Comparison of ENCODE assay signal across 9 cellular contexts in the genomic region with DNA sequence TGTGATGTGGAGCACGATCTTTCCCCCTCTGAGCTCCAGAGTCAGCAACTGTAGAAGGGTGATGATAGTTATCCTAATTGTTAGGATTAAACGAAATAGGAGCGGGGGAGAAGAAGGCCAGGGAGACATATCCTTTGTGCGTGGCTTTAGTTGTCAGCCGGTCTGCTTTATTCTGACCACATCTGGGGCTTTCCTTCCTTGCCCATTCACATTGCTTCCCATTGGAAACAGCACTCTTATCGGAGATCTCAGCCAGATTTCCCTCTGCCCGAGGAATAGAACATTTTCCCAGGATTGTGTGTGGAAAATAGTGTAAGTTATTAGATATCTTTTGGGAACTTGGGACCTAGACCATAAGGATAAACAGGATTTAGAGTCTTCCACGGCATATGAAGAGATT. TPM values are rescaled to one million over a fixed set of nuclear protein-coding genes. Genes with fewer than 3 reads are reported as not detected.
DNase-seq lines count a peak whose midpoint lies in the region; ATAC-seq and TF ChIP-seq lines count a peak whose summit lies in the region.
"Had no signal": no experiment of that assay in that cellular context is flagged by ENCODE, and none has a peak within 500 bp of the region (broad histone marks: within the 10 kb centered on the region; RNA-seq: fewer than 3 reads in every experiment).

No MANE protein-coding gene starts in this region.

- H3K27ac Mint-ChIP-seq in brain (peak overlapping the region in 3 of 5 experiments; percentile 83 to 94 (median 85)), mesothelial cell of epicardium (peak overlapping the region; percentile 66)

- H3K9me3 ChIP-seq in heart right ventricle = no peaks in the 10 kb centered on the region

- peak overlapping the region in 9 of 10 donors; percentile 59 to 95 (median 82) for H3K4me3 ChIP-seq in heart right ventricle
- peak overlapping the region; percentile 91 for H3K4me3 ChIP-seq in urinary bladder (ENCODE audit: low read depth, low read length)

- H3K4me3 Mint-ChIP-seq in brain (peak overlapping the region; percentile 85 to 97 (median 95)), mesothelial cell of epicardium (peak overlapping the region; percentile 95)

- H3K36me3 Mint-ChIP-seq in brain (peaks cover 31% of the 10 kb centered on the region), mesothelial cell of epicardium (peaks cover 3% of the 10 kb centered on the region)

- WGBS in heart right ventricle, 2 donors = 43 to 57% methylated on average over 8 of the region's 8 CpGs
- WGBS in urinary bladder = 64% methylated on average over 8 of the region's 8 CpGs

- H3K4me1 ChIP-seq in heart right ventricle = peaks cover 0 to 65% (median 58%) of the 10 kb centered on the region in 9 donors
- H3K4me1 ChIP-seq in urinary bladder (ENCODE audit: insufficient read depth) = no peaks in the 10 kb centered on the region

- H3K4me1 Mint-ChIP-seq in brain = peaks cover 57% of the 10 kb centered on the region
- H3K4me1 Mint-ChIP-seq in mesothelial cell of epicardium = peaks cover 42% of the 10 kb centered on the region

- DNase-seq in heart right ventricle = no peak
- no peak for DNase-seq in Right ventricle myocardium inferior (ENCODE audit: missing footprints)
- no peak for DNase-seq in mesothelial cell of epicardium (ENCODE audit: low spot score in 2 of 2, unreplicated experiment in 2 of 2)
- DNase-seq in substantia nigra (lab: John Stamatoyannopoulos, UW) = no peak
- no peak for DNase-seq in stimulated activated CD4-positive, alpha-beta T cell treated with anti-CD3 and anti-CD28 coated beads, Interleukin-4, amount 100 ng/mL, for 24 hours

- no peaks in the 10 kb centered on the region for H3K36me3 ChIP-seq in heart right ventricle
- no peaks in the 10 kb centered on the region for H3K36me3 ChIP-seq in urinary bladder (ENCODE audit: insufficient read depth)
- H3K36me3 ChIP-seq: cardiac muscle cell had no signal

- intact Hi-C loops in heart right ventricle (cut with DNase I) = loop anchor here in 6 of 10 donors (2.0 to 5.0 kb wide), 2 partner anchors 58 to 59 kb away; no protein-coding TSS in a partner anchor
- intact Hi-C loops in Right ventricle myocardium inferior (cut with DNase I) = no loop called here

- H3K27ac ChIP-seq in heart right ventricle = peak overlapping the region in 6 of 10 donors; percentile 35 to 98 (median 96)
- no peak overlapping the region for H3K27ac ChIP-seq in urinary bladder (ENCODE audit: low read depth)
- no peak overlapping the region for H3K27ac ChIP-seq in substantia nigra (ENCODE audit: low read depth, low read length, poor library complexity, severe bottlenecking)
- H3K27ac ChIP-seq: cardiac muscle cell had no signal

- TF ChIP-seq CTCF in heart right ventricle (IDR thresholded peaks at IDR 0.05) = no peak
- no peak for TF ChIP-seq CTCF in brain (conservative IDR thresholded peaks at IDR 0.05)
- no peak for TF ChIP-seq CTCF in mesothelial cell of epicardium (IDR thresholded peaks at IDR 0.05; ENCODE audit: unreplicated experiment)

- ATAC-seq in heart right ventricle = no peak
- no peak for ATAC-seq in Right ventricle myocardium inferior
- ATAC-seq in GM21526 (IDR thresholded peaks at IDR 0.05; ENCODE audit: low FRiP score, unreplicated experiment) = no peak

- H3K27me3 Mint-ChIP-seq in brain = peaks cover 29% of the 10 kb centered on the region
- peaks cover 27% of the 10 kb centered on the region for H3K27me3 Mint-ChIP-seq in mesothelial cell of epicardium (ENCODE audit: low read depth)

- no peaks in the 10 kb centered on the region for H3K27me3 ChIP-seq in heart right ventricle

- H3K9me3 Mint-ChIP-seq in brain (peaks cover 2 to 10% (median 6%) of the 10 kb centered on the region in 5 experiments), mesothelial cell of epicardium (peaks cover 4% of the 10 kb centered on the region)

RNA-seq across cellular contexts. Expression of gene RALB, which starts 1.5 kb away (rescaled TPM):
- total RNA-seq in heart right ventricle (10 to 100 TPM; 37.0 to 53.8 (median 45.0) TPM), Right ventricle myocardium inferior (52.0 TPM), mesothelial cell of epicardium (25.1 to 25.9 TPM (median 25.3 TPM) in 3 replicates), urinary bladder (60.9 TPM)
- polyA plus RNA-seq in heart right ventricle (10 to 100 TPM; 21.9 to 68.1 TPM), brain (ENCODE audit: insufficient read depth, low read depth, low replicate concordance) (34.2 TPM), urinary bladder (72.2 TPM)

RNA-seq across cellular contexts. Expression of gene TMEM185B, which starts 31.0 kb away (rescaled TPM):
- total RNA-seq in heart right ventricle (10 to 100 TPM; 17.9 to 27.7 (median 23.4) TPM), Right ventricle myocardium inferior (20.6 TPM), mesothelial cell of epicardium (27.8 to 28.6 TPM (median 27.9 TPM) in 3 replicates), urinary bladder (20.0 TPM)
- polyA plus RNA-seq in heart right ventricle (10 to 100 TPM in 1 of 2 donors, 1 to 10 TPM in 1; 5.8 to 10.8 TPM), brain (ENCODE audit: insufficient read depth, low read depth, low replicate concordance) (7.3 TPM), urinary bladder (20.0 TPM)

Comparison
In these comparisons a context has a peak if more than half of its experiments do, and no peak if none do; other contexts are left out.
1. H3K27ac ChIP-seq: peak in heart right ventricle (6 of 10); none in urinary bladder (single experiment) and substantia nigra (single experiment).